7 cellular contexts compared by ENCODE assay signal in the genomic region with DNA sequence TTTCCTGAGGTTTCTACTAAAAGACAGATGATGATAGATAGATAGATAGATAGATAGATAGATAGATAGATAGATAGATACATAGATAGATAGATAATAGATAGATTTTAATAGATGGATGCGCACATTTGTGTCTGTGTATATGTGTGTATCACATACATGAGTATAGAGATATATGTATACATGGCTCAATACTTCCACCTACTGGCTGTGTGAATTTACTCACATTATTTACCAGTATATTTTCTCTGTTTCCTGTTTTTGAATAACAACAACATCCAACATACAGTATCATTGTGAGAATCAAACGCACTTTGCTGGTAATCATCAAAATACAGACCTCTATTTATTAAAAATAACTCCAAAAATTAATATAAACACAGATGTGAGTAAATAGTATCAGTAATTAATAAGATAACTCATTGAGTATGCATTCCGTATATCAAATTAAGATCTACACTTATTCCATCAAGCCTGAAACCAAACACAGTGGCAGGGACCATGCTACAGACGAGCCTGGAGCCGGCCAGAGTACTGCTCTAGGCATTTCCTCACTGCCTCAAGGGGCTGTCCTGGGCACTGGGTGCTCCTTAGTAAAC.
A peak's percentile ranks its signal among the peaks of the same experiment; 100 is the strongest.
DNase-seq lines count a peak whose midpoint lies in the region; ATAC-seq, FAIRE-seq and TF ChIP-seq lines count a peak whose summit lies in the region.

No MANE protein-coding gene starts in this region.

- 29 to 47% (median 36%) methylated on average over 5 of the region's 5 CpGs for WGBS in stomach, 5 donors

- intact Hi-C loops in kidney (cut with DNase I): no loop called here
- intact Hi-C loops in stomach (cut with DNase I; ENCODE audit: low total_unique reads): loop anchor here (10.0 kb wide), 1 partner anchor 453 kb away; no protein-coding TSS in a partner anchor

- no peaks in the 10 kb centered on the region for H3K9me3 Mint-ChIP-seq in T-helper 2 cell treated with Interferon-gamma antibody and Interleukin-4, amounts not matched to agents 5 μg/mL and 100 μg/mL, for 36 hours

- no peaks in the 10 kb centered on the region for H3K36me3 Mint-ChIP-seq in T-helper 2 cell treated with Interferon-gamma antibody and Interleukin-4, amounts not matched to agents 5 μg/mL and 100 μg/mL, for 36 hours (ENCODE audit: low read depth)

- no peak overlapping the region for H3K4me3 Mint-ChIP-seq in T-helper 2 cell treated with Interferon-gamma antibody and Interleukin-4, amounts not matched to agents 5 μg/mL and 100 μg/mL, for 36 hours

- H3K4me1 ChIP-seq in kidney (ENCODE audit: control insufficient read depth in 1 of 2, insufficient read depth in 1 of 2, low read depth in 1 of 2, low read length in 2 of 2) (no peaks in the 10 kb centered on the region), stomach (no peaks in the 10 kb centered on the region)

- ATAC-seq in GM18520 (IDR thresholded peaks at IDR 0.05; ENCODE audit: unreplicated experiment) (peak; percentile 73), HG02973 (IDR thresholded peaks at IDR 0.05; ENCODE audit: unreplicated experiment) (peak; percentile 68)

- H3K27ac Mint-ChIP-seq in T-helper 2 cell treated with Interferon-gamma antibody and Interleukin-4, amounts not matched to agents 5 μg/mL and 100 μg/mL, for 36 hours: no peak overlapping the region

- FAIRE-seq in kidney (lab: Jason Lieb, UNC): peak; percentile 30

- H3K27me3 Mint-ChIP-seq in T-helper 2 cell treated with Interferon-gamma antibody and Interleukin-4, amounts not matched to agents 5 μg/mL and 100 μg/mL, for 36 hours (ENCODE audit: low read depth): no peaks in the 10 kb centered on the region

- no peak overlapping the region for H3K27ac ChIP-seq in kidney (ENCODE audit: low read depth in 2 of 2, low read length in 2 of 2)
- H3K27ac ChIP-seq in stomach: no peak overlapping the region

- H3K9ac ChIP-seq in kidney (ENCODE audit: low read length in 2 of 2): no peak overlapping the region

- no peaks in the 10 kb centered on the region for H3K36me3 ChIP-seq in kidney (ENCODE audit: control insufficient read depth in 1 of 2, insufficient read depth in 2 of 2, low read length in 2 of 2)
- H3K36me3 ChIP-seq in stomach: no peaks in the 10 kb centered on the region

- TF ChIP-seq EP300 in stomach (IDR thresholded peaks at IDR 0.05): no peak

- DNase-seq in NCI-H2171 treated with DMSO at 0.1 percent for 48 hours (lab: John Stamatoyannopoulos, UW) (peak; percentile 74), astrocyte of the cerebellum (ENCODE audit: low read depth) (peak; percentile 54), kidney (no peak), stomach (no peak)
- DNase-seq in T-helper 2 cell treated with Interferon-gamma antibody and Interleukin-4, amounts not matched to agents 5 μg/mL and 100 μg/mL, for 36 hours (ENCODE audit: low spot score): no peak

- in situ Hi-C loops in astrocyte of the cerebellum (cut with HindIII; ENCODE audit: low sequenced_read_pairs): loop anchor here (25.0 kb wide), 1 partner anchor 1296 kb away; no protein-coding TSS in a partner anchor

- no peaks in the 10 kb centered on the region for H3K9me3 ChIP-seq in kidney (ENCODE audit: control insufficient read depth in 1 of 2, low read length in 2 of 2)
- no peaks in the 10 kb centered on the region for H3K9me3 ChIP-seq in stomach

- H3K4me3 ChIP-seq in astrocyte of the cerebellum (ENCODE audit: low read depth, low read length): no peak overlapping the region
- no peak overlapping the region for H3K4me3 ChIP-seq in kidney (ENCODE audit: low read length in 2 of 2)
- H3K4me3 ChIP-seq in stomach: no peak overlapping the region

- TF ChIP-seq POLR2A in stomach (IDR thresholded peaks at IDR 0.05): no peak

- H3K27me3 ChIP-seq in stomach: no peaks in the 10 kb centered on the region

- no peak for TF ChIP-seq CTCF in astrocyte of the cerebellum (IDR thresholded peaks at IDR 0.05; ENCODE audit: low read depth, low read length, missing control alignments)
- TF ChIP-seq CTCF in kidney (IDR thresholded peaks at IDR 0.05; ENCODE audit: borderline replicate concordance, extremely low read depth, insufficient read depth): peak; percentile 33
- TF ChIP-seq CTCF in stomach (IDR thresholded peaks at IDR 0.05): peak in 3 of 7 experiments; percentile 19 to 40 (median 39)

- no peaks in the 10 kb centered on the region for H3K4me1 Mint-ChIP-seq in T-helper 2 cell treated with Interferon-gamma antibody and Interleukin-4, amounts not matched to agents 5 μg/mL and 100 μg/mL, for 36 hours (ENCODE audit: low read depth)

Comparison
In these comparisons a context has a peak if more than half of its experiments do, and no peak if none do; other contexts are left out.
1. DNase-seq: peak in NCI-H2171 treated with DMSO at 0.1 percent for 48 hours (single experiment) and astrocyte of the cerebellum (single experiment); none in kidney (single experiment), stomach (single experiment) and T-helper 2 cell treated with Interferon-gamma antibody and Interleukin-4, amounts not matched to agents 5 μg/mL and 100 μg/mL, for 36 hours (single experiment).